11 cellular contexts compared by ENCODE assay signal in genomic region chr1:8941906-8942305, GRCh38. TPM values are rescaled to one million over a fixed set of nuclear protein-coding genes. Genes with fewer than 3 reads are reported as not detected.
A peak's percentile ranks its signal among the peaks of the same experiment; 100 is the strongest.
DNase-seq lines count a peak whose midpoint lies in the region; ATAC-seq and TF ChIP-seq lines count a peak whose summit lies in the region.
"Had no signal": no experiment of that assay in that cellular context is flagged by ENCODE, and none has a peak within 500 bp of the region (broad histone marks: within the 10 kb centered on the region; RNA-seq: fewer than 3 reads in every experiment).

No MANE protein-coding gene starts in this region.

- no peak overlapping the region for H3K4me2 ChIP-seq in smooth muscle cell

- H3K9ac ChIP-seq in smooth muscle cell (ENCODE audit: low read depth): peak overlapping the region; percentile 13

- H3K79me2 ChIP-seq in smooth muscle cell (ENCODE audit: low read depth): no peaks in the 10 kb centered on the region

- no peaks in the 10 kb centered on the region for H3K27me3 Mint-ChIP-seq in T-helper 2 cell treated with Interferon-gamma antibody and Interleukin-4, amounts not matched to agents 5 μg/mL and 100 μg/mL, for 36 hours (ENCODE audit: low read depth)
- H3K27me3 Mint-ChIP-seq: dendritic cell treated with granulocyte-macrophage colony-stimulating factor and Interleukin-4, amounts not matched to agents 40 ng/mL and 50 ng/mL, for 4 days had no signal

- peaks cover 75% of the 10 kb centered on the region for H3K4me1 Mint-ChIP-seq in T-helper 2 cell treated with Interferon-gamma antibody and Interleukin-4, amounts not matched to agents 5 μg/mL and 100 μg/mL, for 36 hours (ENCODE audit: low read depth)

- TF ChIP-seq CTCF in smooth muscle cell (IDR thresholded peaks at IDR 0.05; ENCODE audit: borderline replicate concordance, insufficient read depth, poor library complexity, severe bottlenecking): no peak
- TF ChIP-seq CTCF in prostate gland (IDR thresholded peaks at IDR 0.05): no peak
- no peak for TF ChIP-seq CTCF in mucosa of descending colon (IDR thresholded peaks at IDR 0.05)

- no peaks in the 10 kb centered on the region for H3K27me3 ChIP-seq in smooth muscle cell (ENCODE audit: low read depth)
- no peaks in the 10 kb centered on the region for H3K27me3 ChIP-seq in prostate gland (replicated peaks; ENCODE audit: insufficient read depth)

- H3K4me1 ChIP-seq in smooth muscle cell (ENCODE audit: low read depth) (peaks cover 11% of the 10 kb centered on the region), prostate gland (replicated peaks) (no peaks in the 10 kb centered on the region), mucosa of descending colon (ENCODE audit: low read depth) (no peaks in the 10 kb centered on the region)

- no peaks in the 10 kb centered on the region for H4K20me1 ChIP-seq in smooth muscle cell (ENCODE audit: low read depth)

- H2AFZ ChIP-seq in smooth muscle cell (ENCODE audit: low read depth): no peak overlapping the region

- H3K9me3 Mint-ChIP-seq in T-helper 2 cell treated with Interferon-gamma antibody and Interleukin-4, amounts not matched to agents 5 μg/mL and 100 μg/mL, for 36 hours: no peaks in the 10 kb centered on the region
- H3K9me3 Mint-ChIP-seq: dendritic cell treated with granulocyte-macrophage colony-stimulating factor and Interleukin-4, amounts not matched to agents 40 ng/mL and 50 ng/mL, for 4 days had no signal

- no peak for ATAC-seq in GM18873 (IDR thresholded peaks at IDR 0.05; ENCODE audit: low FRiP score, unreplicated experiment)
- ATAC-seq in mucosa of descending colon: no peak

- H3K27ac ChIP-seq in smooth muscle cell (ENCODE audit: low read depth): peak overlapping the region; percentile 78
- H3K27ac ChIP-seq in prostate gland: no peak overlapping the region
- H3K27ac ChIP-seq: 22Rv1 had no signal

- peaks cover 7% of the 10 kb centered on the region for H3K36me3 Mint-ChIP-seq in T-helper 2 cell treated with Interferon-gamma antibody and Interleukin-4, amounts not matched to agents 5 μg/mL and 100 μg/mL, for 36 hours (ENCODE audit: low read depth)

- no peaks in the 10 kb centered on the region for H3K36me3 ChIP-seq in smooth muscle cell (ENCODE audit: low read depth)
- no peaks in the 10 kb centered on the region for H3K36me3 ChIP-seq in prostate gland
- H3K36me3 ChIP-seq in mucosa of descending colon (ENCODE audit: low read depth): no peaks in the 10 kb centered on the region

- H3F3A ChIP-seq in smooth muscle cell (ENCODE audit: low read depth): no peaks in the 10 kb centered on the region

- H3K9me3 ChIP-seq in smooth muscle cell (replicated peaks; ENCODE audit: low read depth) (no peaks in the 10 kb centered on the region), prostate gland (no peaks in the 10 kb centered on the region), mucosa of descending colon (no peaks in the 10 kb centered on the region)

- 60% methylated on average over 6 of the region's 6 CpGs for WGBS in smooth muscle cell (ENCODE audit: low lambda C conversion rate)
- WGBS in prostate gland: 79% methylated on average over 6 of the region's 6 CpGs

- H3K4me3 ChIP-seq in smooth muscle cell: no peak overlapping the region
- H3K4me3 ChIP-seq in prostate gland: no peak overlapping the region
- H3K4me3 ChIP-seq in mucosa of descending colon: no peak overlapping the region

- H3K4me3 Mint-ChIP-seq in T-helper 2 cell treated with Interferon-gamma antibody and Interleukin-4, amounts not matched to agents 5 μg/mL and 100 μg/mL, for 36 hours: no peak overlapping the region
- H3K4me3 Mint-ChIP-seq: dendritic cell treated with granulocyte-macrophage colony-stimulating factor and Interleukin-4, amounts not matched to agents 40 ng/mL and 50 ng/mL, for 4 days had no signal

- no peak for TF ChIP-seq POLR2A in prostate gland (IDR thresholded peaks at IDR 0.05)

- intact Hi-C loops in prostate gland (cut with DNase I) (no loop called here), mucosa of descending colon (cut with DNase I, micrococcal nuclease) (no loop called here)

- DNase-seq in T-helper 2 cell treated with Interferon-gamma antibody and Interleukin-4, amounts not matched to agents 5 μg/mL and 100 μg/mL, for 36 hours (ENCODE audit: low spot score): no peak
- DNase-seq in T-helper 2 cell (no peak), SW480 (ENCODE audit: low spot score) (peak; percentile 81), fibroblast of gingiva (ENCODE audit: low read depth) (peak; percentile 30), smooth muscle cell (lab: John Stamatoyannopoulos, UW; ENCODE audit: unreplicated experiment) (no peak), prostate gland (ENCODE audit: low spot score) (no peak), mucosa of descending colon (no peak)
- DNase-seq: NCI-H1694 had no signal

- H3K27ac Mint-ChIP-seq in T-helper 2 cell treated with Interferon-gamma antibody and Interleukin-4, amounts not matched to agents 5 μg/mL and 100 μg/mL, for 36 hours: peak overlapping the region; percentile 58
- H3K27ac Mint-ChIP-seq: dendritic cell treated with granulocyte-macrophage colony-stimulating factor and Interleukin-4, amounts not matched to agents 40 ng/mL and 50 ng/mL, for 4 days had no signal

RNA-seq across cellular contexts. Expression of gene CA6, which starts 3.8 kb away (rescaled TPM):
- total RNA-seq in smooth muscle cell (not detected in 2 replicates), prostate gland (not detected), mucosa of descending colon (not detected)
- not detected in 2 replicates for polyA plus RNA-seq in smooth muscle cell

Comparison
In these comparisons a context has a peak if more than half of its experiments do, and no peak if none do; other contexts are left out.
1. DNase-seq: peak in SW480 (single experiment) and fibroblast of gingiva (single experiment); none in T-helper 2 cell treated with Interferon-gamma antibody and Interleukin-4, amounts not matched to agents 5 μg/mL and 100 μg/mL, for 36 hours (single experiment), T-helper 2 cell (0 of 5), smooth muscle cell (single experiment), prostate gland (single experiment) and mucosa of descending colon (0 of 3).